ENCODE assay signal across 1 cellular context in genomic region chr2:113192459-113193100, GRCh38.
TF ChIP-seq lines count a peak whose summit lies in the region.

No MANE protein-coding gene starts in this region.

TF ChIP-seq in GM23338, 12 proteins besides CTCF, POLR2A, EP300 and RAD21 (continued from another document):
- no peak for TF ChIP-seq REST (IDR thresholded peaks at IDR 0.05; ENCODE audit: unreplicated experiment)
- TF ChIP-seq JUNB (IDR thresholded peaks at IDR 0.05; ENCODE audit: unreplicated experiment) = no peak
- TF ChIP-seq STAT1 (IDR thresholded peaks at IDR 0.05; ENCODE audit: unreplicated experiment) = no peak
- TF ChIP-seq CREB1 (CRISPR knock-in tag; IDR thresholded peaks at IDR 0.05; ENCODE audit: low read depth) = no peak
- no peak for TF ChIP-seq POLR2AphosphoS5 (IDR thresholded peaks at IDR 0.05; ENCODE audit: low read depth)
- TF ChIP-seq ZNF462 (CRISPR knock-in tag; IDR thresholded peaks at IDR 0.05) = no peak
- TF ChIP-seq ZNF114 (CRISPR knock-in tag; IDR thresholded peaks at IDR 0.05) = no peak
- TF ChIP-seq EZH2phosphoT487 (IDR thresholded peaks at IDR 0.05; ENCODE audit: unreplicated experiment) = no peak
- no peak for TF ChIP-seq NANOG (IDR thresholded peaks at IDR 0.05; ENCODE audit: borderline replicate concordance)
